ENCODE assay signal across 2 cellular contexts in the genomic region with DNA sequence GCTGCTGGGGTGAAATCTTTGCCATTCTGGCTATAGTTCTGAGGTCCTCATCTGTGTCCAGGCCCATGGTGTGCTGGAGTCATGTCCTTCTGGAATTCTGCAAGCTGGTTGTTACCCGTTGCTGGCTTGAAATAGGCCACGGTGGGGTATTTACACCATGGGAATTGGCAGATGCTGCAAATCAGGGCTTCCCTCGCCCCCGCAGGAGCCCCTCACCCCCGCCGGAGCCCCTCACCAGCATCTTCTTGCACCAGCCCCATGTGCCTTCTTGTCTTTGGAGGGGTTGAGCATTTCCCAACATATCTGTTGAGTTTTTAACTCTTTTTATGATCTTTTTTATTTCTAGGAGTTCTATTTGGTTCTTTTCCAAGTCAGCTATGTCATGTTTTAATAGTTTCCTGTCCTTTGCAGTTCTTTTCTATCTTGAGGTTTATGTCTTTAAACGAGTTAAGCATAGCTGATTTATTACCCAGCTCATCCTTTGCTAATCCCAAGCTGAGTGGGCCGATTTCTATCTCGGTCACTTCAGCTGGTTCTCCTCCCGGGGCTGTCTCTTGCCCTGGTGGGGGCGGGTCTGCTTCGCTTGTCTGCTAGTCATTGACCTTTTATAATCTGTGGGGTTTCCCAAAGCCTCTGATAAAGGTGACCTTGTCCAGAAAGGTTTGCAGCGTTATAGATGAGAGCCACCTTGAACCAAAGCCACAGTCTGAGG.
TF ChIP-seq lines count a peak whose summit lies in the region.

No MANE protein-coding gene starts in this region.

TF ChIP-seq in IMR-90, 13 proteins besides CTCF, POLR2A, EP300 and RAD21:
- no peak for TF ChIP-seq USF2 (IDR thresholded peaks at IDR 0.05; ENCODE audit: low read depth, low read length)
- TF ChIP-seq RCOR1 (IDR thresholded peaks at IDR 0.05; ENCODE audit: insufficient replicate concordance, low read length): no peak
- TF ChIP-seq MAFK (IDR thresholded peaks at IDR 0.05; ENCODE audit: low read depth, low read length): no peak
- TF ChIP-seq CHD1 (IDR thresholded peaks at IDR 0.05; ENCODE audit: low read depth, low read length): no peak
- no peak for TF ChIP-seq ELK1 (IDR thresholded peaks at IDR 0.05; ENCODE audit: borderline replicate concordance, low read depth, low read length)
- TF ChIP-seq SMC3 (IDR thresholded peaks at IDR 0.05; ENCODE audit: low read depth, low read length): no peak
- TF ChIP-seq FOS (IDR thresholded peaks at IDR 0.05; ENCODE audit: low read depth, low read length): no peak
- TF ChIP-seq MAZ (IDR thresholded peaks at IDR 0.05; ENCODE audit: borderline replicate concordance, low read depth, low read length): no peak
- TF ChIP-seq NFE2L2 (IDR thresholded peaks at IDR 0.05; ENCODE audit: low read depth, low read length): no peak
- no peak for TF ChIP-seq CEBPB (IDR thresholded peaks at IDR 0.05; ENCODE audit: low read depth, low read length)
- no peak for TF ChIP-seq BHLHE40 (IDR thresholded peaks at IDR 0.05; ENCODE audit: low read depth, low read length)

TF ChIP-seq in K562, 482 proteins besides CTCF, POLR2A, EP300 and RAD21:
- no peak for TF ChIP-seq ZNF695 (CRISPR knock-in tag; IDR thresholded peaks at IDR 0.05)
- TF ChIP-seq, protein P1, sequence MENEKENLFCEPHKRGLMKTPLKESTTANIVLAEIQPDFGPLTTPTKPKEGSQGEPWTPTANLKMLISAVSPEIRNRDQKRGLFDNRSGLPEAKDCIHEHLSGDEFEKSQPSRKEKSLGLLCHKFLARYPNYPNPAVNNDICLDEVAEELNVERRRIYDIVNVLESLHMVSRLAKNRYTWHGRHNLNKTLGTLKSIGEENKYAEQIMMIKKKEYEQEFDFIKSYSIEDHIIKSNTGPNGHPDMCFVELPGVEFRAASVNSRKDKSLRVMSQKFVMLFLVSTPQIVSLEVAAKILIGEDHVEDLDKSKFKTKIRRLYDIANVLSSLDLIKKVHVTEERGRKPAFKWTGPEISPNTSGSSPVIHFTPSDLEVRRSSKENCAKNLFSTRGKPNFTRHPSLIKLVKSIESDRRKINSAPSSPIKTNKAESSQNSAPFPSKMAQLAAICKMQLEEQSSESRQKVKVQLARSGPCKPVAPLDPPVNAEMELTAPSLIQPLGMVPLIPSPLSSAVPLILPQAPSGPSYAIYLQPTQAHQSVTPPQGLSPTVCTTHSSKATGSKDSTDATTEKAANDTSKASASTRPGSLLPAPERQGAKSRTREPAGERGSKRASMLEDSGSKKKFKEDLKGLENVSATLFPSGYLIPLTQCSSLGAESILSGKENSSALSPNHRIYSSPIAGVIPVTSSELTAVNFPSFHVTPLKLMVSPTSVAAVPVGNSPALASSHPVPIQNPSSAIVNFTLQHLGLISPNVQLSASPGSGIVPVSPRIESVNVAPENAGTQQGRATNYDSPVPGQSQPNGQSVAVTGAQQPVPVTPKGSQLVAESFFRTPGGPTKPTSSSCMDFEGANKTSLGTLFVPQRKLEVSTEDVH (IDR thresholded peaks at IDR 0.05; ENCODE audit: low read depth, partially characterized antibody): no peak
- TF ChIP-seq MEIS2 (IDR thresholded peaks at IDR 0.05; ENCODE audit: partially characterized antibody): peak; percentile 42
- TF ChIP-seq, protein P2, sequence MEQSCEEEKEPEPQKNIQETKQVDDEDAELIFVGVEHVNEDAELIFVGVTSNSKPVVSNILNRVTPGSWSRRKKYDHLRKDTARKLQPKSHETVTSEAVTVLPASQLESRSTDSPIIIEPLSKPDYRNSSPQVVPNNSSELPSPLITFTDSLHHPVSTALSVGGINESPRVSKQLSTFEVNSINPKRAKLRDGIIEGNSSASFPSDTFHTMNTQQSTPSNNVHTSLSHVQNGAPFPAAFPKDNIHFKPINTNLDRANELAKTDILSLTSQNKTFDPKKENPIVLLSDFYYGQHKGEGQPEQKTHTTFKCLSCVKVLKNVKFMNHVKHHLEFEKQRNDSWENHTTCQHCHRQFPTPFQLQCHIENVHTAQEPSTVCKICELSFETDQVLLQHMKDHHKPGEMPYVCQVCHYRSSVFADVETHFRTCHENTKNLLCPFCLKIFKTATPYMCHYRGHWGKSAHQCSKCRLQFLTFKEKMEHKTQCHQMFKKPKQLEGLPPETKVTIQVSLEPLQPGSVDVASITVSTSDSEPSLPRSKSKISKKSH (CRISPR knock-in tag; IDR thresholded peaks at IDR 0.05): no peak
- TF ChIP-seq SETDB1 (IDR thresholded peaks at IDR 0.05; ENCODE audit: low read length): no peak
- TF ChIP-seq ID3 (CRISPR knock-in tag; IDR thresholded peaks at IDR 0.05): no peak
- peak; percentile 72; the same call in 1 of the 2 replicates for TF ChIP-seq ID3 (tag; IDR thresholded peaks at IDR 0.05)
- TF ChIP-seq, protein P3, sequence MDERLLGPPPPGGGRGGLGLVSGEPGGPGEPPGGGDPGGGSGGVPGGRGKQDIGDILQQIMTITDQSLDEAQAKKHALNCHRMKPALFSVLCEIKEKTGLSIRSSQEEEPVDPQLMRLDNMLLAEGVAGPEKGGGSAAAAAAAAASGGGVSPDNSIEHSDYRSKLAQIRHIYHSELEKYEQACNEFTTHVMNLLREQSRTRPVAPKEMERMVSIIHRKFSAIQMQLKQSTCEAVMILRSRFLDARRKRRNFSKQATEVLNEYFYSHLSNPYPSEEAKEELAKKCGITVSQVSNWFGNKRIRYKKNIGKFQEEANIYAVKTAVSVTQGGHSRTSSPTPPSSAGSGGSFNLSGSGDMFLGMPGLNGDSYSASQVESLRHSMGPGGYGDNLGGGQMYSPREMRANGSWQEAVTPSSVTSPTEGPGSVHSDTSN (CRISPR knock-in tag; IDR thresholded peaks at IDR 0.05; ENCODE audit: low read depth): no peak
- TF ChIP-seq, protein P3 (tag; conservative IDR thresholded peaks at IDR 0.05; ENCODE audit: low read depth): peak; percentile 51
TF ChIP-seq in K562: peak in this region for 3.
